11 cellular contexts compared by ENCODE assay signal in the genomic region with DNA sequence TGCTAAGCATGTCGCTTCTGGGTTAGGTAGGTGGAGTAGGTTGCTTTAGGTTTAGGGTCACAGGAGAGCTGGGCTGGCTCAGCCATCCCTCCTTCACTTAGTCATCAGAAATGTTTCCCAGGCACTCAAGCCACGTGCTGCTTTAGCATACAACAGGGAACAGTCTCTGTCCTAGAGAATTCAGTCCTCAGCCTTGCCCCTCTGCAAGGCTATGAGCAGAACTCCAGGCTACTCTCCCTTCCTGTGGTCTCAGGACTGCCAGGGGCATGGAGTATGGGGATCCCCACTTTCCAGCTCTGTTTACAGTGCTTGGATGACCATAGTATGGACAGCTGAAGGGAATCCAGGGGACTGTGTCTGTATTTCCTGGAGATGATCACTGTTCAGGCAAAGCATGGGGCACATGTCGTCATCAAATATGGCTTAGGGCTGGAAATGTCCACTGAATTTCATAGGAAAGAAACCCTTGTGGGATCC. TPM values are rescaled to one million over a fixed set of nuclear protein-coding genes. Genes with fewer than 3 reads are reported as not detected.
A peak's percentile ranks its signal among the peaks of the same experiment; 100 is the strongest.
DNase-seq lines count a peak whose midpoint lies in the region; FAIRE-seq and TF ChIP-seq lines count a peak whose summit lies in the region.
"Had no signal": no experiment of that assay in that cellular context is flagged by ENCODE, and none has a peak within 500 bp of the region (broad histone marks: within the 10 kb centered on the region; RNA-seq: fewer than 3 reads in every experiment).

No MANE protein-coding gene starts in this region.

- WGBS in smooth muscle cell (ENCODE audit: low lambda C conversion rate), result 30% methylated on average over 3 of the region's 3 CpGs

- H3K4me2 ChIP-seq in fibroblast of lung (ENCODE audit: extremely low read depth, insufficient read depth, low read length), result peak overlapping the region; percentile 47
- H3K4me2 ChIP-seq in smooth muscle cell, result peak overlapping the region; percentile 65

- peaks cover 15% of the 10 kb centered on the region for H3F3A ChIP-seq in smooth muscle cell (ENCODE audit: low read depth)

- H3K4me3 ChIP-seq in fibroblast of lung (replicated peaks in 1 of 4; ENCODE audit: control extremely low read depth in 1 of 4, insufficient read depth in 1 of 4, low read depth in 3 of 4, low read length in 4 of 4) (no peak overlapping the region), smooth muscle cell (no peak overlapping the region)
- H3K4me3 ChIP-seq: psoas muscle had no signal

- H3K79me2 ChIP-seq in fibroblast of lung (ENCODE audit: control insufficient read depth, insufficient read depth, low read length) (no peaks in the 10 kb centered on the region), smooth muscle cell (ENCODE audit: low read depth) (no peaks in the 10 kb centered on the region)

- H4K20me1 ChIP-seq in fibroblast of lung (ENCODE audit: control insufficient read depth, extremely low read depth, insufficient read depth, low read length), result no peaks in the 10 kb centered on the region
- H4K20me1 ChIP-seq in smooth muscle cell (ENCODE audit: low read depth), result no peaks in the 10 kb centered on the region

- TF ChIP-seq POLR2A in H54 (IDR thresholded peaks at IDR 0.05; ENCODE audit: low read depth, low read length), result no peak

- no peaks in the 10 kb centered on the region for H3K27me3 ChIP-seq in fibroblast of lung (ENCODE audit: control insufficient read depth, insufficient read depth, low read length)
- H3K27me3 ChIP-seq in smooth muscle cell (ENCODE audit: low read depth), result no peaks in the 10 kb centered on the region

- peaks cover 34% of the 10 kb centered on the region for H3K4me1 ChIP-seq in fibroblast of lung (ENCODE audit: control insufficient read depth, extremely low read depth, insufficient read depth, low read length)
- peaks cover 17% of the 10 kb centered on the region for H3K4me1 ChIP-seq in smooth muscle cell (ENCODE audit: low read depth)
- H3K4me1 ChIP-seq: psoas muscle had no signal

- peak; percentile 6 for FAIRE-seq in H54 (lab: Jason Lieb, UNC)

- no peak overlapping the region for H3K9ac ChIP-seq in fibroblast of lung (ENCODE audit: insufficient read depth, low read length)
- no peak overlapping the region for H3K9ac ChIP-seq in smooth muscle cell (ENCODE audit: low read depth)

- H3K36me3 ChIP-seq in fibroblast of lung (ENCODE audit: control insufficient read depth, insufficient read depth, low read length) (no peaks in the 10 kb centered on the region), smooth muscle cell (ENCODE audit: low read depth) (no peaks in the 10 kb centered on the region)

- peak overlapping the region; percentile 49 for H3K27ac ChIP-seq in fibroblast of lung (ENCODE audit: insufficient read depth, low read length)
- peak overlapping the region; percentile 52 for H3K27ac ChIP-seq in smooth muscle cell (ENCODE audit: low read depth)
- H3K27ac ChIP-seq: psoas muscle had no signal

- H3K9me3 ChIP-seq in fibroblast of lung (ENCODE audit: control insufficient read depth, insufficient read depth, low read depth, low read length) (no peaks in the 10 kb centered on the region), smooth muscle cell (replicated peaks; ENCODE audit: low read depth) (no peaks in the 10 kb centered on the region)
- H3K9me3 ChIP-seq: psoas muscle had no signal

- no peak for TF ChIP-seq CTCF in fibroblast of lung (conservative IDR thresholded peaks at IDR 0.05 in 1 of 2, IDR thresholded peaks at IDR 0.05 in 1 of 2; ENCODE audit: low read depth in 1 of 2, low read length in 2 of 2)
- TF ChIP-seq CTCF in smooth muscle cell (IDR thresholded peaks at IDR 0.05; ENCODE audit: borderline replicate concordance, insufficient read depth, poor library complexity, severe bottlenecking), result no peak

- H2AFZ ChIP-seq in fibroblast of lung (ENCODE audit: low read length) (no peak overlapping the region), smooth muscle cell (ENCODE audit: low read depth) (no peak overlapping the region)

- DNase-seq in H54 (ENCODE audit: insufficient read length, low spot score) (peak; percentile 82), RPMI7951 (ENCODE audit: low read depth) (peak; percentile 68), fibroblast of lung (ENCODE audit: low read depth in 2 of 2) (peak; percentile 72 to 74), smooth muscle cell (lab: John Stamatoyannopoulos, UW; ENCODE audit: unreplicated experiment) (no peak), T-helper 1 cell (no peak), NCI-H446 (lab: John Stamatoyannopoulos, UW) (no peak)
- no peak for DNase-seq in activated naive CD4-positive, alpha-beta T cell treated with anti-CD3 and anti-CD28 coated beads, Interleukin-2, amount 50 U/mL, for 16 hours
- DNase-seq: activated B cell treated with CpG ODN at 0.5 μM for 24 hours; activated naive CD4-positive, alpha-beta T cell; Kasumi-1; psoas muscle had no signal

RNA-seq across cellular contexts. Expression of a gene that starts 7.5 kb away (rescaled TPM):
- total RNA-seq in RPMI7951 (2014; rRNA removed; shearing (Covaris generic)), result 0.36 and 0.59 TPM in 2 replicates
- total RNA-seq in fibroblast of lung (4.1 and 7.8 TPM in 2 replicates), smooth muscle cell (2.2 TPM in 2 replicates)
- polyA plus RNA-seq in fibroblast of lung (5.0 and 7.7 TPM in 2 replicates), smooth muscle cell (1.1 and 1.2 TPM in 2 replicates)
- polyA plus RNA-seq in fibroblast of lung (2012), result 5.4 and 8.2 TPM in 2 replicates
- 27.0 and 38.2 TPM in 2 replicates for polyA minus RNA-seq in fibroblast of lung (ENCODE audit: low replicate concordance)

Comparison
In these comparisons a context has a peak if more than half of its experiments do, and no peak if none do; other contexts are left out.
1. DNase-seq: peak in H54 (single experiment), RPMI7951 (single experiment) and fibroblast of lung (2 of 2); none in smooth muscle cell (single experiment), T-helper 1 cell (0 of 5), NCI-H446 (0 of 2) and activated naive CD4-positive, alpha-beta T cell treated with anti-CD3 and anti-CD28 coated beads, Interleukin-2, amount 50 U/mL, for 16 hours (single experiment).